ENCODE assay signal across 1 cellular context in genomic region chr2:179262077-179262660, GRCh38.
TF ChIP-seq lines count a peak whose summit lies in the region.

No MANE protein-coding gene starts in this region.

TF ChIP-seq in HepG2, 621 proteins besides CTCF, POLR2A, EP300 and RAD21:
- TF ChIP-seq MTF1 (CRISPR knock-in tag; IDR thresholded peaks at IDR 0.05) (no peak), MAFK (conservative IDR thresholded peaks at IDR 0.05 in 1 of 2, IDR thresholded peaks at IDR 0.05 in 1 of 2; ENCODE audit: low read length in 2 of 2) (peak; percentile 78 to 90), SMYD3 (CRISPR knock-in tag; IDR thresholded peaks at IDR 0.05) (0 out of 2 replicates have a peak, but pooled peaks have one; percentile 8), MED8 (CRISPR knock-in tag; IDR thresholded peaks at IDR 0.05; ENCODE audit: insufficient replicate concordance) (no peak), MAFF (IDR thresholded peaks at IDR 0.05; ENCODE audit: low read depth, low read length) (peak; percentile 82)
